In the genomic region with DNA sequence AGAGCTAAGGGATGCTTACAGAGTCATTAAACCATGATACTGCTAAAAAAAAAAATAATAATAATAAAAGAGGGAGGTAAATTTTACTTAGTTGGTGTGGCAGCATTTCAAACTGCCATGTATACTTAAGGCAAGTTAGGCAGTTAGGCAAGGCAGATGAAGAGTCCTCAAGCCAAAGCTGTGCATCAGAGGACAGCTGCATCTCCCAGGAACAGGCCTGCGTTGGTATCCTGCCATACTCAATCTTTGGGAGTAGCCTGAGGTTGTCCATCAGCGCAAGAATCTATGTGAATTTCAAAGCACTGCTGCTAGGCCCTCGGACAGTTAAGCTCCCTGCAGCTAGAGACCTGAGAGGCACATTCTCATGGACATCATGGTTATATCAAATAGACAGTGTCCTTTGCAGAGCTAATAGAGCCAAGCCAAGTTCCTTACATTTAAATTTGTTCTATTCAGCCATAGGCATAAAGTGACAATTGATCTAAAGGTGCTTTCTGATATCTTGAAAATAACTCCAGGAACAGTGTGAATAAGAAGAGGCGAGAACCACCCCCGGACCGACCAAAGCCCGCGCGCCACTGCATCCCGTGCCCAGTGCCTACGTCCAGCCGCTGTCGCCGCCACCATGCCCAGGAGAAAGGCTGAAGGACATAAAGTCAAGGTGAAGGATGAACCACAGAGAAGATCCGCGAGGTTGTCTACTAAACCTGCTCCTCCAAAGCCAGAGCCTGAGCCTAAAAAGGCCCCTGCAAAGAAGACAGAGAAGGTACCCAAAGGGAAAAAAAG, we compare ENCODE assay signal across 1 cellular context.
TF ChIP-seq lines count a peak whose summit lies in the region.

No MANE protein-coding gene starts in this region.

TF ChIP-seq in IMR-90, 13 proteins besides CTCF, POLR2A, EP300 and RAD21 (continued from another document):
- TF ChIP-seq, protein P1, sequence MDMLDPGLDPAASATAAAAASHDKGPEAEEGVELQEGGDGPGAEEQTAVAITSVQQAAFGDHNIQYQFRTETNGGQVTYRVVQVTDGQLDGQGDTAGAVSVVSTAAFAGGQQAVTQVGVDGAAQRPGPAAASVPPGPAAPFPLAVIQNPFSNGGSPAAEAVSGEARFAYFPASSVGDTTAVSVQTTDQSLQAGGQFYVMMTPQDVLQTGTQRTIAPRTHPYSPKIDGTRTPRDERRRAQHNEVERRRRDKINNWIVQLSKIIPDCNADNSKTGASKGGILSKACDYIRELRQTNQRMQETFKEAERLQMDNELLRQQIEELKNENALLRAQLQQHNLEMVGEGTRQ (IDR thresholded peaks at IDR 0.05; ENCODE audit: low read depth, low read length) = no peak
- no peak for TF ChIP-seq BHLHE40 (IDR thresholded peaks at IDR 0.05; ENCODE audit: low read depth, low read length)
TF ChIP-seq in IMR-90: peak in this region for 0.
